Comparison of ENCODE assay signal across 1 cellular context in the genomic region with DNA sequence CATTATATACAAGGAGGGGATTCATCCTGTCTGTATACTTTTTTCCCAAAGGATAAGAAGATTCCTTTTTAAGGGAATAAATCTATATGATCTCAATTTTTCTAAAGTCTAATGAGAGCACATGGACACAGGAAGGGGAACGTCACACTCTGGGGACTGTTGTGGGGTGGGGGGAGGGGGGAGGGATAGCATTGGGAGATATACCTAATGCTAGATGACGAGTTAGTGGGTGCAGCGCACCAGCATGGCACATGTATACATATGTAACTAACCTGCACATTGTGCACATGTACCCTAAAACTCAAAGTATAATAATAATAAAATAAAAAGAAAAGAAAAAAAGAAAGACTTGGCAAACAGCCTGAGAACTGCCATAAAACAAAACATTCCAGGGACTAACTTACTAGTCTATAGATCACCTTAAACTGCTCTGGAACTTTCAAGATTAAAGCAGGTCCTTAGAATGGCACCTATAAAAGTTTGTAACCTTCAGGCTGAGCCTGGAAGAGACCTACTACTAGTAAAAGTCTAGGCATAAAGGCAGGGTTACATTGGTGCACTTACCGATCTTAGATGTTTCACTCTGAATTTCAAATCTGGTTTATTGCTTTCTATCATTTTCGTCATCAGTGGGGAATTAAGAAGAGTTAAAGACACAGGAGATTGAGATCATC.
TF ChIP-seq lines count a peak whose summit lies in the region.

No MANE protein-coding gene starts in this region.

TF ChIP-seq in K562, 482 proteins besides CTCF, POLR2A, EP300 and RAD21 (continued from another document):
- TF ChIP-seq, protein P1, sequence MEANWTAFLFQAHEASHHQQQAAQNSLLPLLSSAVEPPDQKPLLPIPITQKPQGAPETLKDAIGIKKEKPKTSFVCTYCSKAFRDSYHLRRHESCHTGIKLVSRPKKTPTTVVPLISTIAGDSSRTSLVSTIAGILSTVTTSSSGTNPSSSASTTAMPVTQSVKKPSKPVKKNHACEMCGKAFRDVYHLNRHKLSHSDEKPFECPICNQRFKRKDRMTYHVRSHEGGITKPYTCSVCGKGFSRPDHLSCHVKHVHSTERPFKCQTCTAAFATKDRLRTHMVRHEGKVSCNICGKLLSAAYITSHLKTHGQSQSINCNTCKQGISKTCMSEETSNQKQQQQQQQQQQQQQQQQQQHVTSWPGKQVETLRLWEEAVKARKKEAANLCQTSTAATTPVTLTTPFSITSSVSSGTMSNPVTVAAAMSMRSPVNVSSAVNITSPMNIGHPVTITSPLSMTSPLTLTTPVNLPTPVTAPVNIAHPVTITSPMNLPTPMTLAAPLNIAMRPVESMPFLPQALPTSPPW (CRISPR knock-in tag; IDR thresholded peaks at IDR 0.05): peak; percentile 68
- peak; percentile 39 to 71; a peak in 2 of 4 replicates for TF ChIP-seq MNT (conservative IDR thresholded peaks at IDR 0.05)
